2 cellular contexts compared by ENCODE assay signal in genomic region chr2:10580170-10580539, GRCh38.
TF ChIP-seq lines count a peak whose summit lies in the region.

No MANE protein-coding gene starts in this region.

TF ChIP-seq in IMR-90, 13 proteins besides CTCF, POLR2A, EP300 and RAD21:
- TF ChIP-seq MAZ (IDR thresholded peaks at IDR 0.05; ENCODE audit: borderline replicate concordance, low read depth, low read length) (no peak), SMC3 (IDR thresholded peaks at IDR 0.05; ENCODE audit: low read depth, low read length) (no peak), CEBPB (IDR thresholded peaks at IDR 0.05; ENCODE audit: low read depth, low read length) (no peak), RCOR1 (IDR thresholded peaks at IDR 0.05; ENCODE audit: insufficient replicate concordance, low read length) (no peak), MXI1 (IDR thresholded peaks at IDR 0.05; ENCODE audit: borderline replicate concordance, low read depth, low read length) (no peak), ELK1 (IDR thresholded peaks at IDR 0.05; ENCODE audit: borderline replicate concordance, low read depth, low read length) (no peak), FOS (IDR thresholded peaks at IDR 0.05; ENCODE audit: low read depth, low read length) (no peak), CHD1 (IDR thresholded peaks at IDR 0.05; ENCODE audit: low read depth, low read length) (no peak), MAFK (IDR thresholded peaks at IDR 0.05; ENCODE audit: low read depth, low read length) (no peak), USF2 (IDR thresholded peaks at IDR 0.05; ENCODE audit: low read depth, low read length) (no peak), RFX5 (IDR thresholded peaks at IDR 0.05; ENCODE audit: low read depth, low read length) (no peak), NFE2L2 (IDR thresholded peaks at IDR 0.05; ENCODE audit: low read depth, low read length) (no peak), BHLHE40 (IDR thresholded peaks at IDR 0.05; ENCODE audit: low read depth, low read length) (no peak)
TF ChIP-seq in IMR-90: peak in this region for 0.

TF ChIP-seq in H1, 55 proteins besides CTCF, POLR2A, EP300 and RAD21:
- TF ChIP-seq MAX (IDR thresholded peaks at IDR 0.05): peak; percentile 33; the same call in 1 of the 2 replicates
- TF ChIP-seq TAF1 (IDR thresholded peaks at IDR 0.05; ENCODE audit: low read depth, low read length): no peak
- no peak for TF ChIP-seq BRCA1 (IDR thresholded peaks at IDR 0.05; ENCODE audit: low read depth, low read length)
